8 cellular contexts compared by ENCODE assay signal in the genomic region with DNA sequence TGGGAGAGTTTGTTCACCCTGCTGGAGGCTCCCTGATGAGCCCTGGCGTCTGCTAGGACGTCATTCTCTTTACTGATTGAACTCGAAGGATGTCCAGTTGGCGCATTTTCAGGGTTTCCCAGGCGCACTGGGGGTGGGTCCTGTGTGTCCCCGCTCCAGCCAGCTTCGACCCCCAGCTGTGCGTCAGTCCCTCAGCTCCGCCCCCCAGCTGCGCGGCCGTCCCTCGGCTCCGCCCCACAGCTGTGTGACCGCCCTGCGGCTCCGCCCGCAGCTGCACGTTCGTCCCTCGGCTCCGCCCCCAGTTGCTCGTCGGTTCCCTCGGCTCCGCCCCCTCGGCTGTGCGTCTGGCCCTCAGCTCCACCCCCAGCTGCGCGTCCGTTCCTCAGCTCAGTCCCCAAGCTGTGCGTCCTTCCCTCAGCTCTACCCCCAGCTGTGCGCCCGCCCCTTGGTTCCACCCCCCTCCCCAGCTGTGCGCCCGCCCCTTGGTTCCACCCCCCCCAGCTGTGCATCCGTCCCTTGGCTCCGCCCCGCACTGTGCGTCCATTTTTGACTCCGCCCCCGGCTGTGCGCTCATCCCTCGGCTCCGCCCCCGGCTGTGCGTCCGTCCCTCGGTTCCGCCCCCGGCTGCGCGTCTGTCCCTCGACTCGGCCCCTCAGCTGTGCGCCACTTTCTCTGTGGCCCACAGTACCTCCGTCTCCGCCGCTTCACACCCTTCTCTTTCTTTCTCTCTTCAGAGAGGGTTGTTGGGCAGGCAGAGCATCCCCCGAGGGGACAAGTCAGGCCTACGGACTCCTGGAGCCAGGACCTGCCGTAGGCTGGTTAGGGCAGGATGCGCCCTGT.
A peak's percentile ranks its signal among the peaks of the same experiment; 100 is the strongest.
DNase-seq lines count a peak whose midpoint lies in the region; ATAC-seq and TF ChIP-seq lines count a peak whose summit lies in the region.

No MANE protein-coding gene starts in this region.

- TF ChIP-seq CTCF in CD8-positive, alpha-beta T cell (IDR thresholded peaks at IDR 0.05): no peak
- TF ChIP-seq CTCF in foreskin fibroblast (IDR thresholded peaks at IDR 0.05; ENCODE audit: low read depth, low read length) (no peak), neural crest cell (conservative IDR thresholded peaks at IDR 0.05) (no peak)

- peaks cover 10% of the 10 kb centered on the region for H3K36me3 Mint-ChIP-seq in CD8-positive, alpha-beta T cell
- H3K36me3 Mint-ChIP-seq in neural crest cell (ENCODE audit: low read depth): no peaks in the 10 kb centered on the region

- peaks cover 11% of the 10 kb centered on the region for H3K4me1 ChIP-seq in CD8-positive, alpha-beta T cell (ENCODE audit: insufficient read depth, low read length)
- peaks cover 48% of the 10 kb centered on the region for H3K4me1 ChIP-seq in HUES6 (ENCODE audit: control insufficient read depth, insufficient read depth, low read length)

- intact Hi-C loops in CD8-positive, alpha-beta T cell (cut with DNase I, micrococcal nuclease): loop anchor here (1.0 to 10.0 kb wide), 20 partner anchors 14 to 1489 kb away; a partner anchor contains a TSS

- H3K9ac ChIP-seq in HUES6 (ENCODE audit: low read length): peak overlapping the region; percentile 39

- ATAC-seq in CD8-positive, alpha-beta T cell: peak; percentile 89
- ATAC-seq in GM21447 (IDR thresholded peaks at IDR 0.05; ENCODE audit: unreplicated experiment): peak; percentile 88
- peak; percentile 93 for ATAC-seq in stimulated activated naive CD8-positive, alpha-beta T cell treated with anti-CD3 and anti-CD28 coated beads, Interleukin-15, amount 100 ng/mL, for 72 hours

- H3K9me3 ChIP-seq in CD8-positive, alpha-beta T cell (ENCODE audit: low read length): no peaks in the 10 kb centered on the region
- no peaks in the 10 kb centered on the region for H3K9me3 ChIP-seq in HUES6 (ENCODE audit: control insufficient read depth, insufficient read depth, low read depth, low read length)

- H3K27me3 Mint-ChIP-seq in CD8-positive, alpha-beta T cell (ENCODE audit: low read depth): no peaks in the 10 kb centered on the region
- peaks cover 9% of the 10 kb centered on the region for H3K27me3 Mint-ChIP-seq in neural crest cell (ENCODE audit: low read depth)
- no peaks in the 10 kb centered on the region for H3K27me3 Mint-ChIP-seq in stimulated activated naive CD8-positive, alpha-beta T cell treated with anti-CD3 and anti-CD28 coated beads, Interleukin-15, amount 100 ng/mL, for 72 hours

- peak overlapping the region; percentile 73 for H3K27ac ChIP-seq in CD8-positive, alpha-beta T cell (ENCODE audit: low read depth, low read length)
- H3K27ac ChIP-seq in HUES6 (ENCODE audit: low read depth, low read length): peak overlapping the region; percentile 39; the same call in 1 of the 2 replicates

- POLR2A ChIA-PET in CD8-positive, alpha-beta T cell (lab: Charles Lee): interaction anchor here (0.6 to 1.6 kb wide), 2 partner anchors 16 to 18 kb away, joined by 3 to 6 read pairs; no protein-coding TSS in a partner anchor

- H3K4me3 ChIP-seq in CD8-positive, alpha-beta T cell (ENCODE audit: low read depth, low read length): peak overlapping the region; percentile 51
- H3K4me3 ChIP-seq in HUES6 (ENCODE audit: low read depth, low read length): peak overlapping the region; percentile 54
- peak overlapping the region; percentile 49 to 59 for H3K4me3 ChIP-seq in foreskin fibroblast (ENCODE audit: low read depth in 1 of 2, low read length in 2 of 2)

- H3K36me3 ChIP-seq in CD8-positive, alpha-beta T cell (ENCODE audit: insufficient read depth, low read length): no peaks in the 10 kb centered on the region
- H3K36me3 ChIP-seq in HUES6 (ENCODE audit: control insufficient read depth, insufficient read depth, low read length): no peaks in the 10 kb centered on the region; the same call in 1 of the 2 replicates

- peak overlapping the region; percentile 90 for H3K27ac Mint-ChIP-seq in CD8-positive, alpha-beta T cell
- H3K27ac Mint-ChIP-seq in neural crest cell (ENCODE audit: unreplicated experiment): peak overlapping the region; percentile 98
- peak overlapping the region in 1 of 2 donors; percentile 76 for H3K27ac Mint-ChIP-seq in stimulated activated naive CD8-positive, alpha-beta T cell treated with anti-CD3 and anti-CD28 coated beads, Interleukin-15, amount 100 ng/mL, for 72 hours

- peak overlapping the region; percentile 81 for H3K4me3 Mint-ChIP-seq in CD8-positive, alpha-beta T cell
- H3K4me3 Mint-ChIP-seq in neural crest cell: peak overlapping the region; percentile 83
- peak overlapping the region; percentile 88 to 89 for H3K4me3 Mint-ChIP-seq in stimulated activated naive CD8-positive, alpha-beta T cell treated with anti-CD3 and anti-CD28 coated beads, Interleukin-15, amount 100 ng/mL, for 72 hours

- peak; percentile 90 to 98 (median 96) for DNase-seq in CD8-positive, alpha-beta T cell
- DNase-seq in SHP77 treated with DMSO at 0.1 percent for 48 hours (lab: John Stamatoyannopoulos, UW): peak; percentile 79
- peak; percentile 98 for DNase-seq in activated gamma-delta T cell (lab: John Stamatoyannopoulos, UW)
- peak; percentile 98 to 100 for DNase-seq in foreskin fibroblast
- DNase-seq in neural crest cell (ENCODE audit: low read depth, low spot score): peak; percentile 97
- DNase-seq in stimulated activated naive CD8-positive, alpha-beta T cell treated with anti-CD3 and anti-CD28 coated beads, Interleukin-15, amount 100 ng/mL, for 72 hours: peak; percentile 97 to 98

- H3K4me1 Mint-ChIP-seq in CD8-positive, alpha-beta T cell (ENCODE audit: low read depth): peaks cover 31% of the 10 kb centered on the region
- H3K4me1 Mint-ChIP-seq in neural crest cell: peaks cover 56% of the 10 kb centered on the region
- peaks cover 39% of the 10 kb centered on the region for H3K4me1 Mint-ChIP-seq in stimulated activated naive CD8-positive, alpha-beta T cell treated with anti-CD3 and anti-CD28 coated beads, Interleukin-15, amount 100 ng/mL, for 72 hours

- H3K9me3 Mint-ChIP-seq in CD8-positive, alpha-beta T cell: no peaks in the 10 kb centered on the region
- H3K9me3 Mint-ChIP-seq in neural crest cell: no peaks in the 10 kb centered on the region
- H3K9me3 Mint-ChIP-seq in stimulated activated naive CD8-positive, alpha-beta T cell treated with anti-CD3 and anti-CD28 coated beads, Interleukin-15, amount 100 ng/mL, for 72 hours: no peaks in the 10 kb centered on the region

- CTCF ChIA-PET in CD8-positive, alpha-beta T cell (lab: Charles Lee): interaction anchor here (0.7 to 2.1 kb wide), 5 partner anchors 17 to 88 kb away, joined by 3 to 10 read pairs (median 3); no protein-coding TSS in a partner anchor

- H3K27me3 ChIP-seq in CD8-positive, alpha-beta T cell (ENCODE audit: insufficient read depth, low read length): no peaks in the 10 kb centered on the region
- H3K27me3 ChIP-seq in HUES6 (ENCODE audit: control insufficient read depth, insufficient read depth, low read length): no peaks in the 10 kb centered on the region

Comparison
In these comparisons a context has a peak if more than half of its experiments do, and no peak if none do; other contexts are left out.
1. Peak in every context shown above with its lines: DNase-seq, ATAC-seq, H3K4me3 ChIP-seq and H3K27ac ChIP-seq.